27 cellular contexts compared by ENCODE assay signal in genomic region chr1:64451449-64451848, GRCh38. TPM values are rescaled to one million over a fixed set of nuclear protein-coding genes. Genes with fewer than 3 reads are reported as not detected.
"Had no signal": no experiment of that assay in that cellular context is flagged by ENCODE, and none has a peak within 500 bp of the region (broad histone marks: within the 10 kb centered on the region; RNA-seq: fewer than 3 reads in every experiment).

No MANE protein-coding gene starts in this region.

- H3K9me3 Mint-ChIP-seq: natural killer cell; nephron; stimulated activated effector memory CD8-positive, alpha-beta T cell treated with anti-CD3 and anti-CD28 coated beads, Interleukin-12 subunit alpha, Interleukin-12 subunit beta, amount 100 ng/mL, for 72 hours; stimulated activated naive B cell treated with anti-CD40 and anti-IgM and Interleukin-4, amounts not matched to agents 10 μg/mL and 1 μg/mL and 100 μg/mL, for 72 hours; stimulated activated naive CD8-positive, alpha-beta T cell treated with anti-CD3 and anti-CD28 coated beads, Interleukin-15, Interleukin-2, amounts not matched to agents 100 ng/mL and 50 ng/mL, for 24 hours had no signal

- H3K4me3 ChIP-seq: pancreas, psoas muscle, right lobe of liver, sigmoid colon, stomach, thoracic aorta, thyroid gland, tibial nerve, upper lobe of left lung, uterus had no signal

- H3K36me3 ChIP-seq: neutrophil, pancreas, right lobe of liver, sigmoid colon, stomach, thoracic aorta, thyroid gland, tibial nerve, upper lobe of left lung, uterus had no signal

- H3K4me3 Mint-ChIP-seq: naive thymus-derived CD4-positive, alpha-beta T cell; natural killer cell; nephron; neural crest cell; stimulated activated effector memory CD8-positive, alpha-beta T cell treated with anti-CD3 and anti-CD28 coated beads, Interleukin-12 subunit alpha, Interleukin-12 subunit beta, amount 100 ng/mL, for 72 hours; stimulated activated naive B cell treated with anti-CD40 and anti-IgM and Interleukin-4, amounts not matched to agents 10 μg/mL and 1 μg/mL and 100 μg/mL, for 72 hours; stimulated activated naive CD8-positive, alpha-beta T cell treated with anti-CD3 and anti-CD28 coated beads, Interleukin-15, Interleukin-2, amounts not matched to agents 100 ng/mL and 50 ng/mL, for 24 hours had no signal

- H3K9me3 ChIP-seq: neutrophil, pancreas, psoas muscle, right lobe of liver, sigmoid colon, stomach, thoracic aorta, thyroid gland, tibial nerve, upper lobe of left lung, uterus had no signal

- FAIRE-seq: pancreas, small intestine had no signal

- H3K36me3 Mint-ChIP-seq: naive thymus-derived CD4-positive, alpha-beta T cell; natural killer cell; stimulated activated effector memory CD8-positive, alpha-beta T cell treated with anti-CD3 and anti-CD28 coated beads, Interleukin-12 subunit alpha, Interleukin-12 subunit beta, amount 100 ng/mL, for 72 hours; stimulated activated naive B cell treated with anti-CD40 and anti-IgM and Interleukin-4, amounts not matched to agents 10 μg/mL and 1 μg/mL and 100 μg/mL, for 72 hours had no signal

- H3K27ac ChIP-seq: neutrophil, pancreas, psoas muscle, right lobe of liver, sigmoid colon, stomach, thoracic aorta, thyroid gland, tibial nerve, upper lobe of left lung, uterus had no signal

- H3K4me1 ChIP-seq: pancreas, psoas muscle, right lobe of liver, sigmoid colon, stomach, thyroid gland, tibial nerve, upper lobe of left lung, uterus had no signal

- H3K27ac Mint-ChIP-seq: naive thymus-derived CD4-positive, alpha-beta T cell; natural killer cell; nephron; stimulated activated effector memory CD8-positive, alpha-beta T cell treated with anti-CD3 and anti-CD28 coated beads, Interleukin-12 subunit alpha, Interleukin-12 subunit beta, amount 100 ng/mL, for 72 hours; stimulated activated naive B cell treated with anti-CD40 and anti-IgM and Interleukin-4, amounts not matched to agents 10 μg/mL and 1 μg/mL and 100 μg/mL, for 72 hours; stimulated activated naive CD8-positive, alpha-beta T cell treated with anti-CD3 and anti-CD28 coated beads, Interleukin-15, Interleukin-2, amounts not matched to agents 100 ng/mL and 50 ng/mL, for 24 hours had no signal

- H3K4me1 Mint-ChIP-seq: naive thymus-derived CD4-positive, alpha-beta T cell; natural killer cell; nephron; stimulated activated effector memory CD8-positive, alpha-beta T cell treated with anti-CD3 and anti-CD28 coated beads, Interleukin-12 subunit alpha, Interleukin-12 subunit beta, amount 100 ng/mL, for 72 hours; stimulated activated naive B cell treated with anti-CD40 and anti-IgM and Interleukin-4, amounts not matched to agents 10 μg/mL and 1 μg/mL and 100 μg/mL, for 72 hours had no signal

- H3K27me3 ChIP-seq: neutrophil, pancreas, right lobe of liver, sigmoid colon, stomach, thyroid gland, tibial nerve, upper lobe of left lung, uterus had no signal

- DNase-seq: naive thymus-derived CD4-positive, alpha-beta T cell; natural killer cell; nucleus accumbens; pancreas; psoas muscle; right cardiac atrium; right lobe of liver; sigmoid colon; small intestine; stimulated activated CD4-positive, alpha-beta T cell treated with anti-CD3 and anti-CD28 coated beads, Interleukin-15, amount 100 ng/mL, for 24 hours; stimulated activated CD4-positive, alpha-beta T cell treated with anti-CD3 and anti-CD28 coated beads, Interleukin-2, amount 100 ng/mL, for 24 hours; stimulated activated CD4-positive, alpha-beta T cell treated with anti-CD3 and anti-CD28 coated beads, Interleukin-2, amount 100 ng/mL, for 48 hours; stimulated activated CD4-positive, alpha-beta T cell treated with anti-CD3 and anti-CD28 coated beads, Interleukin-4, amount 100 ng/mL, for 24 hours; stimulated activated naive B cell treated with anti-CD40 and anti-IgM and Interleukin-4, amounts not matched to agents 10 μg/mL and 1 μg/mL and 100 μg/mL, for 72 hours; stimulated activated naive CD4-positive, alpha-beta T cell treated with Interleukin-2 at 50 U/mL for 16 hours; stomach; thyroid gland; trophoblast cell; upper lobe of left lung; uterus had no signal

- ATAC-seq: naive thymus-derived CD4-positive, alpha-beta T cell; natural killer cell; pancreas; psoas muscle; right cardiac atrium; right lobe of liver; stimulated activated effector memory CD8-positive, alpha-beta T cell treated with anti-CD3 and anti-CD28 coated beads, Interleukin-12 subunit alpha, Interleukin-12 subunit beta, amount 100 ng/mL, for 72 hours; stimulated activated naive B cell treated with anti-CD40 and anti-IgM and Interleukin-4, amounts not matched to agents 10 μg/mL and 1 μg/mL and 100 μg/mL, for 72 hours had no signal

RNA-seq across cellular contexts. Expression of gene CACHD1, which starts 18.5 kb away (rescaled TPM):
- total RNA-seq: natural killer cell had no signal
